Comparison of ENCODE assay signal across 2 cellular contexts in genomic region chr16:28377108-28377625, GRCh38. TPM values are rescaled to one million over a fixed set of nuclear protein-coding genes. Genes with fewer than 3 reads are reported as not detected.
"Had no signal": no experiment of that assay in that cellular context is flagged by ENCODE, and none has a peak within 500 bp of the region (broad histone marks: within the 10 kb centered on the region; RNA-seq: fewer than 3 reads in every experiment).

No MANE protein-coding gene starts in this region.

RNA-seq across cellular contexts. Expression of gene NPIPB6, which starts 13.9 kb away (rescaled TPM):
- total RNA-seq: pulmonary artery endothelial cell had no signal

RNA-seq across cellular contexts. Expression of gene EIF3CL, which starts 26.5 kb away (rescaled TPM):
- polyA plus RNA-seq: smooth muscle cell had no signal
